Comparison of ENCODE assay signal across 8 cellular contexts in the genomic region with DNA sequence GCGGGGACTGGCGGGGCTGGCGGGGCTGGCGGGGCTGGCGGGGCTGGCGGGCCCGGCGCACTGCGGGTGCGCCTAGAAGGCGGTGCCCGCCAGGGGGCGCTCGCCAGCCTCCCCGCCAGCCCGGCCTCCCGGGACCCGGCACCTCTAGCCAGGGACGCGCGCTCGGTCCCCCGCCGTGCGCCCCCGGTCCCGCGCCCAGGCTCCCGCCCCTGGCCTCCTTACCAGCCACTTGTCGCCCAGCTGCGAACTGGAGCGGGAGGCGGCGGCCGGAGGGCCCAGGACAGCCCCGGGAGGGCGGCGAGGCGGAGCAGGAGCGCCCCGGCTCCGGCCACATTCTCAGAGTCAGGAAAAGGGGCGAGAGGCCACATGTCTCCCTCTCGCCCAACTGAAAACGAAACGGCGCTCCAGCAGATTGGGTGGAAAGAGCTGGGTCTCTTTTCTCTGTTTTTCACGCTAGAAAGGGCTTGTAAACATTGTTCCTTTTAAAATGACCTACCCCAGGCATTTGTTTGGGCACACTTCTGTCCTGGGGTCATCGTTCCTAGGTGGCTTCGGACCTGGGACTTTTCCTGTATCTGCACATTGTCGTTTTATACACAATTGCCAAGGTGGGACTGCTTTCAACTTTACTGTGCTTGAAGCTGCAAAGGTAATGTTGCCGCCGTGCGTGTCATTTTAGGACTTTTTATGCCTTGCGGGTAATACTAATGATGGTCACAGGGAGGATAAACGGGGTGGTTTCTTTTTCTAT. TPM values are rescaled to one million over a fixed set of nuclear protein-coding genes. Genes with fewer than 3 reads are reported as not detected.
DNase-seq lines count a peak whose midpoint lies in the region; ATAC-seq and TF ChIP-seq lines count a peak whose summit lies in the region.

No MANE protein-coding gene starts in this region.

- H3K4me1 ChIP-seq in left ventricle myocardium inferior (peaks cover 10% of the 10 kb centered on the region), prostate gland (replicated peaks) (no peaks in the 10 kb centered on the region), urinary bladder (ENCODE audit: insufficient read depth) (no peaks in the 10 kb centered on the region)

- peak overlapping the region; percentile 91 to 95 (median 94) for H3K4me3 Mint-ChIP-seq in T-cell

- H3K27me3 Mint-ChIP-seq in T-cell, result no peaks in the 10 kb centered on the region

- WGBS in prostate gland, result 3% methylated on average over 42 of the region's 56 CpGs
- WGBS in urinary bladder, result 4% methylated on average over 56 of the region's 56 CpGs

- DNase-seq in T-cell, result peak; percentile 52 to 89 (median 79)
- DNase-seq in amniotic epithelial cell (ENCODE audit: low read depth), result peak; percentile 35
- DNase-seq in left ventricle myocardium inferior, result peak; percentile 62
- DNase-seq in prostate gland (ENCODE audit: low spot score), result peak; percentile 49

- peak overlapping the region; percentile 68 for H3K4me3 ChIP-seq in left ventricle myocardium inferior
- H3K4me3 ChIP-seq in prostate gland, result peak overlapping the region; percentile 48 to 51
- peak overlapping the region; percentile 75 for H3K4me3 ChIP-seq in urinary bladder (ENCODE audit: low read depth, low read length)

- H3K9me3 Mint-ChIP-seq in T-cell, result no peaks in the 10 kb centered on the region

- H3K27ac Mint-ChIP-seq in T-cell, result peak overlapping the region; percentile 98 to 100

- H3K36me3 Mint-ChIP-seq in T-cell, result peaks cover 31% of the 10 kb centered on the region

- ATAC-seq in GM19324 (IDR thresholded peaks at IDR 0.05; ENCODE audit: low FRiP score, unreplicated experiment) (peak; percentile 91), HG03520 (IDR thresholded peaks at IDR 0.05; ENCODE audit: unreplicated experiment) (peak; percentile 91), T-cell (replicated peaks in 1 of 4) (peak; percentile 72 to 79 (median 74))

- intact Hi-C loops in left ventricle myocardium inferior (cut with micrococcal nuclease) (loop anchor here (5.0 kb wide), 1 partner anchor 87 kb away; no protein-coding TSS in a partner anchor), prostate gland (cut with DNase I) (no loop called here)

- H3K27ac ChIP-seq in C4-2B, result no peak overlapping the region
- H3K27ac ChIP-seq in left ventricle myocardium inferior (replicated peaks), result no peak overlapping the region
- H3K27ac ChIP-seq in prostate gland, result peak overlapping the region; percentile 10 to 53
- no peak overlapping the region for H3K27ac ChIP-seq in urinary bladder (ENCODE audit: low read depth)

- H3K9me3 ChIP-seq in left ventricle myocardium inferior (replicated peaks), result no peaks in the 10 kb centered on the region
- H3K9me3 ChIP-seq in prostate gland, result no peaks in the 10 kb centered on the region

- peak; percentile 11 for TF ChIP-seq POLR2A in prostate gland (IDR thresholded peaks at IDR 0.05)

- H3K27me3 ChIP-seq in left ventricle myocardium inferior (ENCODE audit: low read depth) (peaks cover 83% of the 10 kb centered on the region), prostate gland (replicated peaks; ENCODE audit: insufficient read depth) (no peaks in the 10 kb centered on the region)

- H3K4me1 Mint-ChIP-seq in T-cell, result peaks cover 59 to 83% (median 61%) of the 10 kb centered on the region in 3 donors

- POLR2A ChIA-PET in T-cell (lab: Charles Lee), result interaction anchor here (0.6 to 1.7 kb wide), 4 partner anchors 21 to 85 kb away, joined by 3 to 8 read pairs (median 3); no protein-coding TSS in a partner anchor

- H3K36me3 ChIP-seq in left ventricle myocardium inferior (no peaks in the 10 kb centered on the region), prostate gland (no peaks in the 10 kb centered on the region), urinary bladder (ENCODE audit: insufficient read depth) (no peaks in the 10 kb centered on the region)

- TF ChIP-seq CTCF in C4-2B (conservative IDR thresholded peaks at IDR 0.05), result peak; percentile 92
- peak; percentile 69 for TF ChIP-seq CTCF in left ventricle myocardium inferior (IDR thresholded peaks at IDR 0.05; ENCODE audit: borderline replicate concordance)
- peak; percentile 50 to 79 (median 55) for TF ChIP-seq CTCF in prostate gland (IDR thresholded peaks at IDR 0.05)

- CTCF ChIA-PET in T-cell (lab: Charles Lee), result interaction anchor here (0.6 to 4.0 kb wide), 18 partner anchors 10 to 175 kb away, joined by 3 to 14 read pairs (median 3); no protein-coding TSS in a partner anchor

RNA-seq across cellular contexts. Expression of a gene that starts 0.4 kb away (rescaled TPM):
- 10 to 100 TPM; 60.3 to 67.4 (median 61.6) TPM for total RNA-seq in T-cell
- total RNA-seq in left ventricle myocardium inferior, result 0.16 TPM
- total RNA-seq in prostate gland, result 1 to 10 TPM in 1 of 2 donors, under 1 TPM in 1; 0.87 to 1.4 TPM
- 3.2 TPM for total RNA-seq in urinary bladder
- 0.49 TPM for polyA plus RNA-seq in urinary bladder

Comparison
In these comparisons a context has a peak if more than half of its experiments do, and no peak if none do; other contexts are left out.
1. H3K27ac ChIP-seq: peak in prostate gland (2 of 2); none in C4-2B (single experiment), left ventricle myocardium inferior (single experiment) and urinary bladder (single experiment).
2. RNA of a gene that starts 0.4 kb away (total RNA-seq): 60.3 to 67.4 TPM in T-cell; 3.2 TPM in urinary bladder (single experiment), 0.87 to 1.4 TPM in prostate gland and 0.16 TPM in left ventricle myocardium inferior (single experiment); every median in the first group is over 10 times any median in the second.
3. Peak in every context shown above with its lines, with median percentiles within 50 percentile points of each other: CTCF ChIP-seq, ATAC-seq, DNase-seq and H3K4me3 ChIP-seq.